In the genomic region with DNA sequence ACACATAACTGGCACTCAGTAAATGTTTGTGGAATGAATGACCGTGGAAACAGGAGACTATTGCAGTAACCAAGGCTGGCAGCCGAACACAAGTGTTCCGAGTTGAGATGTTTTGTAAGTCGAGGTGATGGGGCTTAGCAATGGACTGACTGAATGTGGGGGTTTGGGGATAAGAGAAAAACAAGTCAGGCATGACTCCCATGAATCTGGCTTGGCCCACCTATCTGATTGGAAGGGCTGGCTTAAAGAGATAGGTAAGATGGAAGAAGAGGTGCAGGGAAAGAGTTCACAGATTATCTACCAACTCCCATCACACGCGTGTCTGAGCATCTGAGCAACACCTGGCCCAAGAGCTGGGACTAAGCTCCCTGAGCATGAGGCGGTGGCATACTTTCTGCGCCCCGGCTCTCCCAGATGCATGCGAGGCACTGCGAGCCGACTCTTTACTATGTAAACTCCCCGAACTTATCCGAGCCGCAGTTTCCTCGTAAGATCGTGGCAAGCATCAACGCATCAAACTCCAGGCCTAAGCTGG, we compare ENCODE assay signal across 9 cellular contexts. TPM values are rescaled to one million over a fixed set of nuclear protein-coding genes. Genes with fewer than 3 reads are reported as not detected.
DNase-seq lines count a peak whose midpoint lies in the region; ATAC-seq and TF ChIP-seq lines count a peak whose summit lies in the region.
"Had no signal": no experiment of that assay in that cellular context is flagged by ENCODE, and none has a peak within 500 bp of the region (broad histone marks: within the 10 kb centered on the region; RNA-seq: fewer than 3 reads in every experiment).

No MANE protein-coding gene starts in this region.

- H3K36me3 Mint-ChIP-seq in GM23338 (ENCODE audit: low read depth) (peaks cover 3% of the 10 kb centered on the region; the same call in 1 of the 3 replicates), T-helper 17 cell (ENCODE audit: low read depth) (peaks cover 4% of the 10 kb centered on the region)

- H3K36me3 ChIP-seq in GM23338 (ENCODE audit: insufficient read depth) = no peaks in the 10 kb centered on the region

- no peak for TF ChIP-seq CTCF in GM23338 (conservative IDR thresholded peaks at IDR 0.05; ENCODE audit: low read depth in 2 of 2)
- no peak for TF ChIP-seq CTCF in fibroblast of villous mesenchyme (IDR thresholded peaks at IDR 0.05; ENCODE audit: insufficient read depth, low read depth, low read length)

- H4K20me1 ChIP-seq in GM23338 (replicated peaks; ENCODE audit: insufficient read depth) = peaks cover 5% of the 10 kb centered on the region; the same call in 1 of the 2 replicates

- H2AFZ ChIP-seq in GM23338 = peak overlapping the region; percentile 48

- peaks cover 22% of the 10 kb centered on the region for H3K79me2 ChIP-seq in GM23338 (replicated peaks; ENCODE audit: insufficient read depth)

- no peaks in the 10 kb centered on the region for H3K9me3 Mint-ChIP-seq in GM23338

- no peaks in the 10 kb centered on the region for H3K9me2 ChIP-seq in GM23338 (ENCODE audit: insufficient read depth)

- peak overlapping the region; percentile 86 for H3K4me2 ChIP-seq in GM23338

- peak overlapping the region; percentile 98 for H3K4me3 Mint-ChIP-seq in GM23338
- H3K4me3 Mint-ChIP-seq in T-helper 17 cell = peak overlapping the region; percentile 98

- DNase-seq in GM23338 (ENCODE audit: low spot score) (peak; percentile 46), T-helper 17 cell (no peak), fibroblast of villous mesenchyme (ENCODE audit: low read depth) (peak; percentile 85), NCI-H2227 treated with DMSO at 0.1 percent for 48 hours (lab: John Stamatoyannopoulos, UW) (no peak), retina (no peak), Kasumi-1 (lab: John Stamatoyannopoulos, UW) (no peak)

- no peaks in the 10 kb centered on the region for H3K9me3 ChIP-seq in T-helper 17 cell (ENCODE audit: control insufficient read depth, low read length, poor library complexity, severe bottlenecking)

- H3F3A ChIP-seq in GM23338 (replicated peaks; ENCODE audit: low read depth) = no peaks in the 10 kb centered on the region

- peaks cover 11% of the 10 kb centered on the region for H3K4me1 ChIP-seq in GM23338 (ENCODE audit: insufficient read depth)

- no peaks in the 10 kb centered on the region for H3K27me3 ChIP-seq in GM23338 (ENCODE audit: insufficient read depth)

- H3K27ac Mint-ChIP-seq in GM23338 (peak overlapping the region; percentile 8), T-helper 17 cell (peak overlapping the region; percentile 89)

- H3K27me3 Mint-ChIP-seq in GM23338 (ENCODE audit: insufficient read depth, low read depth, poor library complexity) (peaks cover 15% of the 10 kb centered on the region), T-helper 17 cell (no peaks in the 10 kb centered on the region)

- peaks cover 24% of the 10 kb centered on the region for H3K4me1 Mint-ChIP-seq in GM23338
- H3K4me1 Mint-ChIP-seq in T-helper 17 cell = peaks cover 34% of the 10 kb centered on the region

- ATAC-seq in GM23338 = no peak; the same call in 2 of the 3 replicates
- ATAC-seq in T-helper 17 cell = no peak
- ATAC-seq in HG03342 (IDR thresholded peaks at IDR 0.05; ENCODE audit: unreplicated experiment) = no peak

- H3K27ac ChIP-seq in GM23338 (ENCODE audit: low read depth) = no peak overlapping the region
- peak overlapping the region; percentile 17 to 99 (median 95) for H3K27ac ChIP-seq in skin epidermis

- H3K4me3 ChIP-seq in GM23338 (peak overlapping the region; percentile 80), fibroblast of villous mesenchyme (ENCODE audit: low read depth, low read length) (peak overlapping the region; percentile 99), skin epidermis (peak overlapping the region; percentile 79 to 99 (median 93))

TF ChIP-seq in GM23338, 12 proteins besides CTCF, POLR2A, EP300 and RAD21:
- TF ChIP-seq EZH2 (IDR thresholded peaks at IDR 0.05; ENCODE audit: low read depth, unreplicated experiment) = no peak

RNA-seq across cellular contexts. Expression of gene IFT20, which starts 0.5 kb away (rescaled TPM):
- 6.8 and 13.2 TPM in 2 replicates for total RNA-seq in GM23338 (2014; rRNA removed; shearing (Covaris generic))
- 31.4 and 32.3 TPM in 2 replicates for polyA plus RNA-seq in GM23338 (2016; fragmentation: Nextera tagmentation; extraction: Ambion mirVana)
- total RNA-seq in T-helper 17 cell (10 to 100 TPM; 60.6 to 64.6 TPM), fibroblast of villous mesenchyme (46.7 and 51.4 TPM in 2 replicates)

RNA-seq across cellular contexts. Expression of gene TNFAIP1, which starts 0.8 kb away (rescaled TPM):
- total RNA-seq in GM23338 (2014; rRNA removed; shearing (Covaris generic)) = 8.9 and 13.1 TPM in 2 replicates
- 6.3 and 6.4 TPM in 2 replicates for polyA plus RNA-seq in GM23338 (2016; fragmentation: Nextera tagmentation; extraction: Ambion mirVana)
- total RNA-seq in T-helper 17 cell (10 to 100 TPM in 1 of 2 donors, 1 to 10 TPM in 1; 8.8 to 14.0 TPM), fibroblast of villous mesenchyme (35.1 and 50.1 TPM in 2 replicates)

RNA-seq across cellular contexts. Expression of gene TMEM97, which starts 15.7 kb away (rescaled TPM):
- total RNA-seq in GM23338 (2014; rRNA removed; shearing (Covaris generic)) = 101 and 106 TPM in 2 replicates
- 216 and 225 TPM in 2 replicates for polyA plus RNA-seq in GM23338 (2016; fragmentation: Nextera tagmentation; extraction: Ambion mirVana)
- 1 to 10 TPM; 2.1 to 4.0 TPM for total RNA-seq in T-helper 17 cell
- 22.9 and 47.1 TPM in 2 replicates for total RNA-seq in fibroblast of villous mesenchyme

RNA-seq across cellular contexts. Expression of gene POLDIP2, which starts 22.6 kb away (rescaled TPM):
- total RNA-seq in GM23338 (2014; rRNA removed; shearing (Covaris generic)) = 70.6 and 77.1 TPM in 2 replicates
- 40.7 and 45.7 TPM in 2 replicates for polyA plus RNA-seq in GM23338 (2016; fragmentation: Nextera tagmentation; extraction: Ambion mirVana)
- total RNA-seq in T-helper 17 cell (10 to 100 TPM; 24.6 to 30.7 TPM), fibroblast of villous mesenchyme (85.5 and 88.9 TPM in 2 replicates)

RNA-seq across cellular contexts. Expression of gene SEBOX, which starts 30.3 kb away (rescaled TPM):
- not detected in 2 replicates for total RNA-seq in GM23338 (2014; rRNA removed; shearing (Covaris generic))
- not detected in 2 replicates for polyA plus RNA-seq in GM23338 (2016; fragmentation: Nextera tagmentation; extraction: Ambion mirVana)
- total RNA-seq in T-helper 17 cell (not detected), fibroblast of villous mesenchyme (not detected in 2 replicates)
- total RNA-seq: subcutaneous adipose tissue had no signal

Comparison
In these comparisons a context has a peak if more than half of its experiments do, and no peak if none do; other contexts are left out.
1. DNase-seq: peak in GM23338 (single experiment) and fibroblast of villous mesenchyme (single experiment); none in T-helper 17 cell (0 of 3), NCI-H2227 treated with DMSO at 0.1 percent for 48 hours (single experiment), retina (single experiment) and Kasumi-1 (0 of 2).
2. Peak in every context shown above with its lines, with median percentiles within 50 percentile points of each other: H3K4me3 ChIP-seq.